Comparison of ENCODE assay signal across 8 cellular contexts in genomic region chr13:75695908-75696307, GRCh38. TPM values are rescaled to one million over a fixed set of nuclear protein-coding genes. Genes with fewer than 3 reads are reported as not detected.
DNase-seq lines count a peak whose midpoint lies in the region; ATAC-seq, FAIRE-seq and TF ChIP-seq lines count a peak whose summit lies in the region.
"Not testable (repeated sequence)": the region's sequence is repeated elsewhere in the genome, so short reads cannot be mapped to it uniquely, and the experiment has no call there.

No MANE protein-coding gene starts in this region.

- ATAC-seq in GM21786 (IDR thresholded peaks at IDR 0.05; ENCODE audit: unreplicated experiment) = peak; percentile 62
- ATAC-seq in naive thymus-derived CD4-positive, alpha-beta T cell = peak; percentile 87

- H3K9me3 ChIP-seq in naive thymus-derived CD4-positive, alpha-beta T cell (ENCODE audit: control insufficient read depth in 2 of 3, low read length in 3 of 3) = not testable (repeated sequence)

- DNase-seq in D721Med (ENCODE audit: insufficient read length, low spot score) (peak; percentile 23), MV-4-11 (lab: John Stamatoyannopoulos, UW) (peak; percentile 52), SK-N-DZ (ENCODE audit: low spot score) (peak; percentile 72), fibroblast of mammary gland (ENCODE audit: low read depth) (peak; percentile 77)
- peak; percentile 43 for DNase-seq in activated T-helper 2 cell treated with anti-CD3 and anti-CD28 coated beads, Interferon-gamma antibody, Interleukin-2, Interleukin-4, amounts not matched to agents 10 μg/mL and 5 μg/mL and 100 μg/mL, durations not matched to agents 14 hours and 24 hours and 36 hours (ENCODE audit: low spot score)
- DNase-seq in naive thymus-derived CD4-positive, alpha-beta T cell = peak; percentile 31 to 75 (median 55)
- DNase-seq in stimulated activated CD8-positive, alpha-beta memory T cell treated with anti-CD3 and anti-CD28 coated beads, Interleukin-4, amount 100 ng/mL, for 4 hours (ENCODE audit: low read depth in 2 of 2, low spot score in 1 of 2) = peak; percentile 46 to 73

- not testable (repeated sequence) for H3K27me3 ChIP-seq in naive thymus-derived CD4-positive, alpha-beta T cell (ENCODE audit: control insufficient read depth in 2 of 2, insufficient read depth in 2 of 2, low read length in 2 of 2)

- H3K36me3 Mint-ChIP-seq in activated T-helper 2 cell treated with anti-CD3 and anti-CD28 coated beads, Interferon-gamma antibody, Interleukin-2, Interleukin-4, amounts not matched to agents 10 μg/mL and 5 μg/mL and 100 μg/mL, durations not matched to agents 14 hours and 24 hours and 36 hours (ENCODE audit: low read depth); naive thymus-derived CD4-positive, alpha-beta T cell: not testable (repeated sequence)

- H3K27ac ChIP-seq in naive thymus-derived CD4-positive, alpha-beta T cell (ENCODE audit: low read depth, low read length) = not testable (repeated sequence)

- H3K4me1 ChIP-seq in naive thymus-derived CD4-positive, alpha-beta T cell (ENCODE audit: control insufficient read depth in 2 of 2, insufficient read depth in 2 of 2, low read length in 2 of 2) = not testable (repeated sequence)

- POLR2A ChIA-PET in naive thymus-derived CD4-positive, alpha-beta T cell (lab: Charles Lee) = not testable (repeated sequence)

- not testable (repeated sequence) for H3K27me3 Mint-ChIP-seq in activated T-helper 2 cell treated with anti-CD3 and anti-CD28 coated beads, Interferon-gamma antibody, Interleukin-2, Interleukin-4, amounts not matched to agents 10 μg/mL and 5 μg/mL and 100 μg/mL, durations not matched to agents 14 hours and 24 hours and 36 hours (ENCODE audit: low read depth); naive thymus-derived CD4-positive, alpha-beta T cell

- not testable (repeated sequence) for FAIRE-seq in D721Med (lab: Jason Lieb, UNC)

- not testable (repeated sequence) for H3K27ac Mint-ChIP-seq in activated T-helper 2 cell treated with anti-CD3 and anti-CD28 coated beads, Interferon-gamma antibody, Interleukin-2, Interleukin-4, amounts not matched to agents 10 μg/mL and 5 μg/mL and 100 μg/mL, durations not matched to agents 14 hours and 24 hours and 36 hours
- peak overlapping the region in 2 of 9 donors; percentile 11 to 24 for H3K27ac Mint-ChIP-seq in naive thymus-derived CD4-positive, alpha-beta T cell

- not testable (repeated sequence) for H3K36me3 ChIP-seq in naive thymus-derived CD4-positive, alpha-beta T cell (ENCODE audit: control insufficient read depth in 2 of 3, insufficient read depth in 3 of 3, low read length in 3 of 3)

- H3K4me1 Mint-ChIP-seq in activated T-helper 2 cell treated with anti-CD3 and anti-CD28 coated beads, Interferon-gamma antibody, Interleukin-2, Interleukin-4, amounts not matched to agents 10 μg/mL and 5 μg/mL and 100 μg/mL, durations not matched to agents 14 hours and 24 hours and 36 hours (ENCODE audit: low read depth); naive thymus-derived CD4-positive, alpha-beta T cell: not testable (repeated sequence)

- H3K9me3 Mint-ChIP-seq in activated T-helper 2 cell treated with anti-CD3 and anti-CD28 coated beads, Interferon-gamma antibody, Interleukin-2, Interleukin-4, amounts not matched to agents 10 μg/mL and 5 μg/mL and 100 μg/mL, durations not matched to agents 14 hours and 24 hours and 36 hours; naive thymus-derived CD4-positive, alpha-beta T cell: not testable (repeated sequence)

- not testable (repeated sequence) for H3K4me3 Mint-ChIP-seq in activated T-helper 2 cell treated with anti-CD3 and anti-CD28 coated beads, Interferon-gamma antibody, Interleukin-2, Interleukin-4, amounts not matched to agents 10 μg/mL and 5 μg/mL and 100 μg/mL, durations not matched to agents 14 hours and 24 hours and 36 hours (ENCODE audit: low read depth)
- peak overlapping the region in 4 of 10 donors; percentile 15 to 47 (median 29) for H3K4me3 Mint-ChIP-seq in naive thymus-derived CD4-positive, alpha-beta T cell

- TF ChIP-seq CTCF in D721Med (IDR thresholded peaks at IDR 0.05; ENCODE audit: insufficient read depth, missing control alignments) (peak; percentile 93), fibroblast of mammary gland (conservative IDR thresholded peaks at IDR 0.05; ENCODE audit: control insufficient read depth, insufficient read depth, low read depth, low read length) (peak; percentile 91)

- intact Hi-C loops in activated T-helper 2 cell treated with anti-CD3 and anti-CD28 coated beads, Interferon-gamma antibody, Interleukin-2, Interleukin-4, amounts not matched to agents 10 μg/mL and 5 μg/mL and 100 μg/mL, durations not matched to agents 14 hours and 24 hours and 36 hours (cut with micrococcal nuclease) = loop anchor here (1.0 to 5.0 kb wide), 5 partner anchors 66 to 777 kb away; no protein-coding TSS in a partner anchor
- intact Hi-C loops in naive thymus-derived CD4-positive, alpha-beta T cell (cut with micrococcal nuclease) = loop anchor here (1.0 to 5.0 kb wide), 15 partner anchors 64 to 1286 kb away; no protein-coding TSS in a partner anchor

- CTCF ChIA-PET in naive thymus-derived CD4-positive, alpha-beta T cell (lab: Charles Lee) = interaction anchor here (0.5 to 3.2 kb wide), 34 partner anchors 8 to 1293 kb away, joined by 3 to 20 read pairs (median 5); no protein-coding TSS in a partner anchor

- H3K4me3 ChIP-seq in fibroblast of mammary gland (ENCODE audit: control insufficient read depth, low read depth, low read length); naive thymus-derived CD4-positive, alpha-beta T cell (ENCODE audit: low read length): not testable (repeated sequence)

RNA-seq across cellular contexts. Expression of gene LMO7, which starts 59.8 kb away (rescaled TPM):
- polyA plus RNA-seq in SK-N-DZ (2014; cell fraction: cytosol; rRNA removed) = 3.8 and 4.6 TPM in 2 replicates
- 31.8 and 38.3 TPM in 2 replicates for polyA plus RNA-seq in SK-N-DZ (2014; cell fraction: nucleus; rRNA removed)
- total RNA-seq in activated T-helper 2 cell treated with anti-CD3 and anti-CD28 coated beads, Interferon-gamma antibody, Interleukin-2, Interleukin-4, amounts not matched to agents 10 μg/mL and 5 μg/mL and 100 μg/mL, durations not matched to agents 14 hours and 24 hours and 36 hours = 6.2 and 6.9 TPM in 2 replicates
- 10 to 100 TPM; 18.0 to 68.1 (median 45.3) TPM for total RNA-seq in naive thymus-derived CD4-positive, alpha-beta T cell
- polyA plus RNA-seq in naive thymus-derived CD4-positive, alpha-beta T cell = 10 to 100 TPM; 20.7 to 37.8 TPM

Comparison
In these comparisons a context has a peak if more than half of its experiments do, and no peak if none do; other contexts are left out.
1. DNase-seq: peak in every context shown above with its lines; median percentile 77 in fibroblast of mammary gland; 72 in SK-N-DZ; 60 in stimulated activated CD8-positive, alpha-beta memory T cell treated with anti-CD3 and anti-CD28 coated beads, Interleukin-4, amount 100 ng/mL, for 4 hours; 55 in naive thymus-derived CD4-positive, alpha-beta T cell; 52 in MV-4-11; 43 in activated T-helper 2 cell treated with anti-CD3 and anti-CD28 coated beads, Interferon-gamma antibody, Interleukin-2, Interleukin-4, amounts not matched to agents 10 μg/mL and 5 μg/mL and 100 μg/mL, durations not matched to agents 14 hours and 24 hours and 36 hours; 23 in D721Med.